Comparison of ENCODE assay signal across 21 cellular contexts in genomic region chr13:102556806-102557205, GRCh38.
"Had no signal": no experiment of that assay in that cellular context is flagged by ENCODE, and none has a peak within 500 bp of the region (broad histone marks: within the 10 kb centered on the region; RNA-seq: fewer than 3 reads in every experiment).

No MANE protein-coding gene starts in this region.

- H3K36me3 Mint-ChIP-seq: naive thymus-derived CD8-positive, alpha-beta T cell; stimulated activated naive B cell treated with anti-CD40 and anti-IgM and Interleukin-4, amounts not matched to agents 10 μg/mL and 1 μg/mL and 100 μg/mL, for 72 hours had no signal

- FAIRE-seq: bronchial epithelial cell had no signal

- H3K4me1 ChIP-seq: ascending aorta, esophagus squamous epithelium, foreskin keratinocyte, spleen had no signal

- H3K9me3 ChIP-seq: ascending aorta, esophagus squamous epithelium, mucosa of descending colon, spleen, tibial nerve had no signal

- ATAC-seq: activated CD8-positive, alpha-beta T cell treated with anti-CD3 and anti-CD28 coated beads for 36 hours; activated naive CD8-positive, alpha-beta T cell treated with anti-CD3 and anti-CD28 coated beads, Interleukin-2, amount 50 U/mL, for 24 hours; left colon; mucosa of descending colon; naive thymus-derived CD8-positive, alpha-beta T cell; right cardiac atrium; stimulated activated naive B cell treated with anti-CD40 and anti-IgM and Interleukin-4, amounts not matched to agents 10 μg/mL and 1 μg/mL and 100 μg/mL, for 72 hours had no signal

- DNase-seq: activated CD4-positive, alpha-beta T cell treated with anti-CD3 and anti-CD28 coated beads for 4 hours; activated CD8-positive, alpha-beta memory T cell treated with anti-CD3 and anti-CD28 coated beads, Interleukin-2, amount 50 U/mL, for 4 hours; activated CD8-positive, alpha-beta T cell treated with anti-CD3 and anti-CD28 coated beads for 36 hours; activated naive CD4-positive, alpha-beta T cell; activated naive CD8-positive, alpha-beta T cell treated with anti-CD3 and anti-CD28 coated beads, Interleukin-2, amount 50 U/mL, for 24 hours; esophagus squamous epithelium; foreskin keratinocyte; head of caudate nucleus; left colon; mucosa of descending colon; naive thymus-derived CD8-positive, alpha-beta T cell; right cardiac atrium; spleen; stimulated activated CD4-positive, alpha-beta T cell treated with anti-CD3 and anti-CD28 coated beads, Interleukin-1b, Interleukin-23, amount 100 ng/mL, for 48 hours; stimulated activated naive B cell treated with anti-CD40 and anti-IgM and Interleukin-4, amounts not matched to agents 10 μg/mL and 1 μg/mL and 100 μg/mL, for 72 hours; WERI-Rb-1 had no signal

- H3K27ac Mint-ChIP-seq: activated CD8-positive, alpha-beta T cell treated with anti-CD3 and anti-CD28 coated beads for 36 hours; activated naive CD8-positive, alpha-beta T cell treated with anti-CD3 and anti-CD28 coated beads, Interleukin-2, amount 50 U/mL, for 24 hours; naive thymus-derived CD8-positive, alpha-beta T cell; progenitor cell of endocrine pancreas; stimulated activated naive B cell treated with anti-CD40 and anti-IgM and Interleukin-4, amounts not matched to agents 10 μg/mL and 1 μg/mL and 100 μg/mL, for 72 hours had no signal

- H3K27ac ChIP-seq: ascending aorta, esophagus squamous epithelium, foreskin keratinocyte, spleen, tibial nerve, WERI-Rb-1 had no signal

- H3K9me3 Mint-ChIP-seq: activated CD8-positive, alpha-beta T cell treated with anti-CD3 and anti-CD28 coated beads for 36 hours; activated naive CD8-positive, alpha-beta T cell treated with anti-CD3 and anti-CD28 coated beads, Interleukin-2, amount 50 U/mL, for 24 hours; naive thymus-derived CD8-positive, alpha-beta T cell; stimulated activated naive B cell treated with anti-CD40 and anti-IgM and Interleukin-4, amounts not matched to agents 10 μg/mL and 1 μg/mL and 100 μg/mL, for 72 hours had no signal

- H3K36me3 ChIP-seq: ascending aorta, esophagus squamous epithelium, spleen, tibial nerve, WERI-Rb-1 had no signal

- H3K4me3 ChIP-seq: ascending aorta, esophagus squamous epithelium, lung, mucosa of descending colon, spleen, tibial nerve had no signal

- H3K27me3 ChIP-seq: ascending aorta, esophagus squamous epithelium, foreskin keratinocyte, tibial nerve had no signal
